Comparison of ENCODE assay signal across 1 cellular context in genomic region chr12:67885370-67886169, GRCh38.
TF ChIP-seq lines count a peak whose summit lies in the region.

No MANE protein-coding gene starts in this region.

TF ChIP-seq in GM23338, 12 proteins besides CTCF, POLR2A, EP300 and RAD21 (continued from another document):
- TF ChIP-seq ZNF462 (CRISPR knock-in tag; IDR thresholded peaks at IDR 0.05) (no peak), CREB1 (CRISPR knock-in tag; IDR thresholded peaks at IDR 0.05; ENCODE audit: low read depth) (no peak), NANOG (IDR thresholded peaks at IDR 0.05; ENCODE audit: borderline replicate concordance) (no peak)
TF ChIP-seq in GM23338: peak in this region for 0.
